In genomic region chr16:30844346-30844670, GRCh38 we compare ENCODE assay signal across 12 cellular contexts. TPM values are rescaled to one million over a fixed set of nuclear protein-coding genes. Genes with fewer than 3 reads are reported as not detected.
DNase-seq lines count a peak whose midpoint lies in the region; ATAC-seq, FAIRE-seq and TF ChIP-seq lines count a peak whose summit lies in the region.
"Had no signal": no experiment of that assay in that cellular context is flagged by ENCODE, and none has a peak within 500 bp of the region (broad histone marks: within the 10 kb centered on the region; RNA-seq: fewer than 3 reads in every experiment).

No MANE protein-coding gene starts in this region.

- H3K4me3 ChIP-seq in Panc1 (ENCODE audit: low read depth in 2 of 2, low read length in 2 of 2), result no peak overlapping the region
- H3K4me3 ChIP-seq in K562, result no peak overlapping the region
- no peak overlapping the region for H3K4me3 ChIP-seq in vagina
- H3K4me3 ChIP-seq: HAP-1 had no signal

- H3K4me1 ChIP-seq in Panc1 (ENCODE audit: control insufficient read depth, insufficient read depth, low read length) (peaks cover 2% of the 10 kb centered on the region; the same call in 1 of the 2 replicates), K562 (replicated peaks in 1 of 2; ENCODE audit: control insufficient read depth in 2 of 2, insufficient read depth in 2 of 2, low read length in 2 of 2) (peaks cover 4 to 8% of the 10 kb centered on the region in 2 experiments; a peak in 2 of 5 replicates), vagina (peaks cover 11% of the 10 kb centered on the region)
- H3K4me1 ChIP-seq: HAP-1 had no signal

- H3K27me3 ChIP-seq in Panc1 (ENCODE audit: control insufficient read depth, insufficient read depth, low read length) (no peaks in the 10 kb centered on the region), K562 (ENCODE audit: control insufficient read depth in 2 of 2, insufficient read depth in 2 of 2, low read length in 2 of 2) (no peaks in the 10 kb centered on the region), vagina (no peaks in the 10 kb centered on the region)
- H3K27me3 ChIP-seq: Peyer's patch had no signal

- H3K79me2 ChIP-seq in K562 (ENCODE audit: control insufficient read depth, insufficient read depth, low read length), result no peaks in the 10 kb centered on the region

- H3K27ac ChIP-seq in Panc1 (ENCODE audit: low read length), result no peak overlapping the region
- H3K27ac ChIP-seq in K562 (ENCODE audit: extremely low read depth, low read depth, low read length), result no peak overlapping the region
- H3K27ac ChIP-seq in vagina, result peak overlapping the region; percentile 69

- POLR2A ChIA-PET in Panc1 (lab: Charles Lee), result interaction anchor here (0.6 kb wide), 1 partner anchor 10 kb away, joined by 5 read pairs; no protein-coding TSS in a partner anchor
- POLR2A ChIA-PET in K562 (lab: Yijun Ruan, JAX), result interaction anchor here (0.6 to 2.4 kb wide), 13 partner anchors 9 to 84 kb away, joined by 3 to 13 read pairs (median 4); no protein-coding TSS in a partner anchor

- WGBS in K562 (ENCODE audit: insufficient coverage, low coverage, missing lambda C conversion rate), result 0% methylated on average over 1 of the region's 1 CpG

- H3K36me3 Mint-ChIP-seq in activated T-cell treated with anti-CD3 and anti-CD28 coated beads, Interleukin-2, amount 50 U/mL, for 24 hours (ENCODE audit: low read depth), result no peaks in the 10 kb centered on the region

- TF ChIP-seq EP300 in K562 (IDR thresholded peaks at IDR 0.05; ENCODE audit: low read length), result no peak

- H3K27me3 Mint-ChIP-seq in activated T-cell treated with anti-CD3 and anti-CD28 coated beads, Interleukin-2, amount 50 U/mL, for 24 hours, result no peaks in the 10 kb centered on the region

- TF ChIP-seq POLR2A in K562 (conservative IDR thresholded peaks at IDR 0.05) (no peak), vagina (IDR thresholded peaks at IDR 0.05) (no peak)

- peaks cover 12% of the 10 kb centered on the region for H3K4me1 Mint-ChIP-seq in activated T-cell treated with anti-CD3 and anti-CD28 coated beads, Interleukin-2, amount 50 U/mL, for 24 hours (ENCODE audit: low read depth)

- DNase-seq in activated T-cell treated with anti-CD3 and anti-CD28 coated beads, Interleukin-2, amount 50 U/mL, for 24 hours, result no peak
- no peak for DNase-seq in activated T-cell treated with anti-CD3 and anti-CD28 coated beads for 4 hours
- no peak for DNase-seq in Panc1 (ENCODE audit: low read depth, low spot score)
- DNase-seq in K562 (ENCODE audit: extremely low read depth in 1 of 4, low spot score in 3 of 4), result no peak
- no peak for DNase-seq in vagina (ENCODE audit: extremely low spot score in 2 of 2)
- no peak for DNase-seq in GM13976 (ENCODE audit: low spot score)
- DNase-seq in NCI-H187 (lab: John Stamatoyannopoulos, UW), result no peak

- TF ChIP-seq CTCF in Panc1 (IDR thresholded peaks at IDR 0.05) (no peak), K562 (IDR thresholded peaks at IDR 0.05 in 2 of 3, conservative IDR thresholded peaks at IDR 0.05 in 1 of 3; ENCODE audit: insufficient read depth in 2 of 3, low read depth in 1 of 3, low read length in 3 of 3) (no peak), vagina (IDR thresholded peaks at IDR 0.05) (no peak), GM13976 (IDR thresholded peaks at IDR 0.05; ENCODE audit: borderline replicate concordance, control extremely low read depth, extremely low read depth, insufficient read depth, missing control alignments) (no peak)

- H3K4me3 Mint-ChIP-seq in activated T-cell treated with anti-CD3 and anti-CD28 coated beads, Interleukin-2, amount 50 U/mL, for 24 hours, result no peak overlapping the region

- no TSS peak for BruUV-seq in Panc1 (replicated peaks; lab: Mats Ljungman, UMichigan)
- BruUV-seq in K562 (replicated peaks; lab: Mats Ljungman, UMichigan), result no TSS peak

- in situ Hi-C loops in Panc1 (cut with HindIII; ENCODE audit: low pct_unique_long_range_greater_than_20kb, low sequenced_read_pairs), result no loop called here
- in situ Hi-C loops in K562 (cut with MboI), result loop anchor here (10.0 kb wide), 1 partner anchor 60 kb away; no protein-coding TSS in a partner anchor
- in situ Hi-C loops in GM13976 (cut with MboI; ENCODE audit: low sequenced_read_pairs, unreplicated experiment), result no loop called here

- no peaks in the 10 kb centered on the region for H3K9me3 ChIP-seq in Panc1 (ENCODE audit: control insufficient read depth, insufficient read depth, low read depth, low read length)
- no peaks in the 10 kb centered on the region for H3K9me3 ChIP-seq in K562 (replicated peaks; ENCODE audit: control insufficient read depth, insufficient read depth, low read depth, low read length)
- no peaks in the 10 kb centered on the region for H3K9me3 ChIP-seq in vagina
- H3K9me3 ChIP-seq: Caco-2, HAP-1, Peyer's patch had no signal

- H2AFZ ChIP-seq in K562 (ENCODE audit: low read depth, low read length), result 0 out of 2 replicates have a peak overlapping the region, but pooled peaks have one; percentile 96

- intact Hi-C loops in Panc1 (cut with micrococcal nuclease; ENCODE audit: unreplicated experiment), result loop anchor here (10.0 kb wide), 1 partner anchor 60 kb away; no protein-coding TSS in a partner anchor
- intact Hi-C loops in K562 (cut with micrococcal nuclease), result loop anchor here (1.0 to 2.0 kb wide), 2 partner anchors 50 to 78 kb away; partner anchors contain the start of gene BCL7C
- intact Hi-C loops in vagina (cut with DNase I), result loop anchor here (5.0 kb wide), 2 partner anchors 58 to 78 kb away; partner anchors contain the start of gene FBXL19

- H4K20me1 ChIP-seq in K562 (replicated peaks; ENCODE audit: control insufficient read depth, insufficient read depth, low read length), result no peaks in the 10 kb centered on the region

- no peak overlapping the region for H3K4me2 ChIP-seq in K562 (ENCODE audit: insufficient read depth, low read length)

- no peak for TF ChIP-seq RAD21 in K562 (CRISPR knock-in tag; conservative IDR thresholded peaks at IDR 0.05 in 1 of 2, IDR thresholded peaks at IDR 0.05 in 1 of 2)

- H3K27ac Mint-ChIP-seq in activated T-cell treated with anti-CD3 and anti-CD28 coated beads, Interleukin-2, amount 50 U/mL, for 24 hours, result peak overlapping the region; percentile 37

- no peaks in the 10 kb centered on the region for H3K36me3 ChIP-seq in Panc1 (ENCODE audit: control insufficient read depth, insufficient read depth, low read length)
- H3K36me3 ChIP-seq in K562 (ENCODE audit: control insufficient read depth, insufficient read depth, low read length), result no peaks in the 10 kb centered on the region
- no peaks in the 10 kb centered on the region for H3K36me3 ChIP-seq in vagina
- H3K36me3 ChIP-seq: HAP-1, Peyer's patch had no signal

- ATAC-seq in Panc1 (peak; percentile 26; the same call in 1 of the 2 replicates), K562 (no peak), HG02885 (IDR thresholded peaks at IDR 0.05; ENCODE audit: poor library complexity, unreplicated experiment) (no peak)

- CTCF ChIA-PET in Panc1 (lab: Charles Lee), result interaction anchor here (0.6 to 2.5 kb wide), 3 partner anchors 58 to 275 kb away, joined by 8 to 19 read pairs (median 15); no protein-coding TSS in a partner anchor
- CTCF ChIA-PET in K562 (lab: Yijun Ruan, JAX; ENCODE audit: low intra/inter-chr PET ratio), result interaction anchor here (0.6 to 2.4 kb wide), 6 partner anchors 31 to 149 kb away, joined by 3 to 20 read pairs (median 4); no protein-coding TSS in a partner anchor

- no peaks in the 10 kb centered on the region for H3K9me1 ChIP-seq in K562 (ENCODE audit: control insufficient read depth, insufficient read depth, low read length)

- H3K9me3 Mint-ChIP-seq in activated T-cell treated with anti-CD3 and anti-CD28 coated beads, Interleukin-2, amount 50 U/mL, for 24 hours, result no peaks in the 10 kb centered on the region

- H3K9ac ChIP-seq in K562 (ENCODE audit: insufficient read depth in 1 of 2, low read depth in 2 of 2, low read length in 2 of 2), result no peak overlapping the region

- FAIRE-seq in K562 (lab: Jason Lieb, UNC), result no peak

RNA-seq across cellular contexts. Expression of gene BCL7C, which starts 49.6 kb away (rescaled TPM):
- total RNA-seq in Panc1 (2021; ENCODE audit: unreplicated experiment) (45.8 TPM), K562 (2014; rRNA removed) (80.1 and 85.8 TPM in 2 replicates), K562 (2014; rRNA removed; fragmentation: Illumina TruSeq; extraction: Trizol) (7.0 and 7.9 TPM in 2 replicates), K562 (2015; rRNA removed; fragmentation: Illumina TruSeq; extraction: Trizol) (31.6 and 32.9 TPM in 2 replicates), K562 (2021) (41.2 and 43.1 TPM in 2 replicates), vagina (38.1 TPM)
- polyA plus RNA-seq in Panc1 (2012; ENCODE audit: insufficient read length), result 43.8 TPM
- total RNA-seq in K562 (2011; cell fraction: chromatin; rRNA removed; ENCODE audit: low replicate concordance), result 6.9 and 9.3 TPM in 2 replicates
- total RNA-seq in K562 (2011; cell fraction: nucleolus; rRNA removed), result 8.7 and 9.0 TPM in 2 replicates
- 7.6 and 10.6 TPM in 2 replicates for total RNA-seq in K562 (2011; cell fraction: nucleoplasm; rRNA removed)
- polyA plus RNA-seq in K562 (2011; rRNA removed) (15.1 and 17.4 TPM in 2 replicates), K562 (2014; fragmentation: Illumina TruSeq; extraction: Trizol) (19.6 and 37.5 TPM in 2 replicates), K562 (2014; fragmentation: Nextera tagmentation; extraction: Ambion mirVana) (1 to 10 TPM; 1.7 to 2.6 TPM), K562 (2014; rRNA removed) (61.9 and 75.9 TPM in 2 replicates)
- polyA plus RNA-seq in K562 (2011; cell fraction: cytosol; rRNA removed), result 18.7 and 45.5 TPM in 2 replicates
- 7.4 and 12.0 TPM in 2 replicates for polyA plus RNA-seq in K562 (2011; cell fraction: nucleus; rRNA removed)
- 23.9 and 28.5 TPM in 2 replicates for polyA plus RNA-seq in K562 (2012)
- 2.2 and 3.5 TPM in 2 replicates for polyA minus RNA-seq in K562 (2011; rRNA and poly(A)+ RNA removed)
- 7.9 and 8.1 TPM in 2 replicates for polyA minus RNA-seq in K562 (2011; cell fraction: cytosol; rRNA and poly(A)+ RNA removed)
- polyA minus RNA-seq in K562 (2011; cell fraction: nucleus; rRNA and poly(A)+ RNA removed), result 2.6 TPM in 2 replicates

RNA-seq across cellular contexts. Expression of gene CTF1, which starts 52.1 kb away (rescaled TPM):
- total RNA-seq in Panc1 (2021; ENCODE audit: unreplicated experiment) (2.9 TPM), K562 (2014; rRNA removed) (0.36 and 1.0 TPM in 2 replicates), K562 (2014; rRNA removed; fragmentation: Illumina TruSeq; extraction: Trizol) (0.38 and 0.44 TPM in 2 replicates), K562 (2015; rRNA removed; fragmentation: Illumina TruSeq; extraction: Trizol) (0.33 and 0.53 TPM in 2 replicates), K562 (2021) (1.8 TPM in 2 replicates), vagina (3.2 TPM)
- polyA plus RNA-seq in Panc1 (2012; ENCODE audit: insufficient read length), result 7.4 TPM
- 2.9 and 6.1 TPM in 2 replicates for total RNA-seq in K562 (2011; cell fraction: chromatin; rRNA removed; ENCODE audit: low replicate concordance)
- 4.2 and 5.5 TPM in 2 replicates for total RNA-seq in K562 (2011; cell fraction: nucleolus; rRNA removed)
- total RNA-seq in K562 (2011; cell fraction: nucleoplasm; rRNA removed), result 6.2 and 12.7 TPM in 2 replicates
- polyA plus RNA-seq in K562 (2011; rRNA removed) (1.9 and 3.6 TPM in 2 replicates), K562 (2014; fragmentation: Illumina TruSeq; extraction: Trizol) (2.5 and 2.8 TPM in 2 replicates), K562 (2014; fragmentation: Nextera tagmentation; extraction: Ambion mirVana) (under 1 TPM; 0.24 to 0.35 TPM), K562 (2014; rRNA removed) (1.8 and 2.1 TPM in 2 replicates)
- 6.9 and 7.6 TPM in 2 replicates for polyA plus RNA-seq in K562 (2011; cell fraction: cytosol; rRNA removed)
- 11.5 and 14.8 TPM in 2 replicates for polyA plus RNA-seq in K562 (2011; cell fraction: nucleus; rRNA removed)
- polyA plus RNA-seq in K562 (2012), result 2.0 and 5.6 TPM in 2 replicates
- 0.98 and 1.7 TPM in 2 replicates for polyA minus RNA-seq in K562 (2011; rRNA and poly(A)+ RNA removed)
- 1.1 and 1.4 TPM in 2 replicates for polyA minus RNA-seq in K562 (2011; cell fraction: cytosol; rRNA and poly(A)+ RNA removed)
- 1.3 and 1.9 TPM in 2 replicates for polyA minus RNA-seq in K562 (2011; cell fraction: nucleus; rRNA and poly(A)+ RNA removed)
- total RNA-seq: HT1080 had no signal

RNA-seq across cellular contexts. Expression of gene ZNF629, which starts 57.3 kb away (rescaled TPM):
- total RNA-seq in Panc1 (2021; ENCODE audit: unreplicated experiment) (19.2 TPM), K562 (2014; rRNA removed) (13.8 and 14.9 TPM in 2 replicates), K562 (2014; rRNA removed; fragmentation: Illumina TruSeq; extraction: Trizol) (6.7 and 7.3 TPM in 2 replicates), K562 (2015; rRNA removed; fragmentation: Illumina TruSeq; extraction: Trizol) (9.2 and 10.0 TPM in 2 replicates), K562 (2021) (16.5 and 18.8 TPM in 2 replicates), vagina (11.3 TPM)
- 19.8 TPM for polyA plus RNA-seq in Panc1 (2012; ENCODE audit: insufficient read length)
- 6.8 and 16.5 TPM in 2 replicates for total RNA-seq in K562 (2011; cell fraction: chromatin; rRNA removed; ENCODE audit: low replicate concordance)
- total RNA-seq in K562 (2011; cell fraction: nucleolus; rRNA removed), result 8.6 and 11.3 TPM in 2 replicates
- total RNA-seq in K562 (2011; cell fraction: nucleoplasm; rRNA removed), result 6.7 and 7.3 TPM in 2 replicates
- polyA plus RNA-seq in K562 (2011; rRNA removed) (2.6 and 4.4 TPM in 2 replicates), K562 (2014; fragmentation: Illumina TruSeq; extraction: Trizol) (11.6 and 12.4 TPM in 2 replicates), K562 (2014; fragmentation: Nextera tagmentation; extraction: Ambion mirVana) (under 1 TPM; 0.44 to 0.66 TPM), K562 (2014; rRNA removed) (6.1 and 7.4 TPM in 2 replicates)
- 4.0 and 5.6 TPM in 2 replicates for polyA plus RNA-seq in K562 (2011; cell fraction: cytosol; rRNA removed)
- polyA plus RNA-seq in K562 (2011; cell fraction: nucleus; rRNA removed), result 7.1 and 10.9 TPM in 2 replicates
- 12.0 and 13.0 TPM in 2 replicates for polyA plus RNA-seq in K562 (2012)
- polyA minus RNA-seq in K562 (2011; rRNA and poly(A)+ RNA removed), result 4.2 and 5.3 TPM in 2 replicates
- polyA minus RNA-seq in K562 (2011; cell fraction: cytosol; rRNA and poly(A)+ RNA removed), result 9.2 and 9.8 TPM in 2 replicates
- polyA minus RNA-seq in K562 (2011; cell fraction: nucleus; rRNA and poly(A)+ RNA removed), result 8.3 and 11.2 TPM in 2 replicates
